Comparison of ENCODE assay signal across 16 cellular contexts in genomic region chr2:43065871-43066270, GRCh38.
"Had no signal": no experiment of that assay in that cellular context is flagged by ENCODE, and none has a peak within 500 bp of the region (broad histone marks: within the 10 kb centered on the region; RNA-seq: fewer than 3 reads in every experiment).

No MANE protein-coding gene starts in this region.

- ATAC-seq: activated naive CD8-positive, alpha-beta T cell treated with anti-CD3 and anti-CD28 coated beads, Interleukin-2, amount 50 U/mL, for 24 hours; left lobe of liver; stimulated activated effector memory CD8-positive, alpha-beta T cell treated with anti-CD3 and anti-CD28 coated beads, Interleukin-12 subunit alpha, Interleukin-12 subunit beta, amount 100 ng/mL, for 72 hours had no signal

- H3K27ac ChIP-seq: brain microvascular endothelial cell, colonic mucosa, WERI-Rb-1 had no signal

- H3K9me3 ChIP-seq: colonic mucosa had no signal

- DNase-seq: activated CD4-positive, alpha-beta T cell treated with anti-CD3 and anti-CD28 coated beads, Interleukin-2, amount 50 U/mL, for 4 hours; activated naive CD4-positive, alpha-beta T cell treated with anti-CD3 and anti-CD28 coated beads for 36 hours; activated naive CD8-positive, alpha-beta T cell treated with anti-CD3 and anti-CD28 coated beads, Interleukin-2, amount 50 U/mL, for 24 hours; anterior cingulate cortex; brain microvascular endothelial cell; central memory CD4-positive, alpha-beta T cell; colonic mucosa; nucleus accumbens; stimulated activated CD4-positive, alpha-beta T cell treated with anti-CD3 and anti-CD28 coated beads, Interleukin-4, amount 100 ng/mL, for 24 hours; SW 1271; T-helper 2 cell; WERI-Rb-1 had no signal

- H3K36me3 Mint-ChIP-seq: stimulated activated effector memory CD8-positive, alpha-beta T cell treated with anti-CD3 and anti-CD28 coated beads, Interleukin-12 subunit alpha, Interleukin-12 subunit beta, amount 100 ng/mL, for 72 hours had no signal

- H3K9me3 Mint-ChIP-seq: stimulated activated effector memory CD8-positive, alpha-beta T cell treated with anti-CD3 and anti-CD28 coated beads, Interleukin-12 subunit alpha, Interleukin-12 subunit beta, amount 100 ng/mL, for 72 hours had no signal

- H3K36me3 ChIP-seq: brain microvascular endothelial cell, colonic mucosa, WERI-Rb-1 had no signal

- H3K4me3 ChIP-seq: colonic mucosa, lung, smooth muscle cell had no signal

- H3K4me3 Mint-ChIP-seq: activated naive CD4-positive, alpha-beta T cell treated with anti-CD3 and anti-CD28 coated beads for 36 hours; activated naive CD8-positive, alpha-beta T cell treated with anti-CD3 and anti-CD28 coated beads, Interleukin-2, amount 50 U/mL, for 24 hours; stimulated activated effector memory CD8-positive, alpha-beta T cell treated with anti-CD3 and anti-CD28 coated beads, Interleukin-12 subunit alpha, Interleukin-12 subunit beta, amount 100 ng/mL, for 72 hours had no signal

- H3K27me3 Mint-ChIP-seq: activated naive CD8-positive, alpha-beta T cell treated with anti-CD3 and anti-CD28 coated beads, Interleukin-2, amount 50 U/mL, for 24 hours had no signal

- H3K4me1 ChIP-seq: colonic mucosa had no signal

- H3K27ac Mint-ChIP-seq: activated naive CD4-positive, alpha-beta T cell treated with anti-CD3 and anti-CD28 coated beads for 36 hours; activated naive CD8-positive, alpha-beta T cell treated with anti-CD3 and anti-CD28 coated beads, Interleukin-2, amount 50 U/mL, for 24 hours; stimulated activated effector memory CD8-positive, alpha-beta T cell treated with anti-CD3 and anti-CD28 coated beads, Interleukin-12 subunit alpha, Interleukin-12 subunit beta, amount 100 ng/mL, for 72 hours had no signal

- H3K27me3 ChIP-seq: brain microvascular endothelial cell, colonic mucosa had no signal
